ENCODE assay signal across 19 cellular contexts in the genomic region with DNA sequence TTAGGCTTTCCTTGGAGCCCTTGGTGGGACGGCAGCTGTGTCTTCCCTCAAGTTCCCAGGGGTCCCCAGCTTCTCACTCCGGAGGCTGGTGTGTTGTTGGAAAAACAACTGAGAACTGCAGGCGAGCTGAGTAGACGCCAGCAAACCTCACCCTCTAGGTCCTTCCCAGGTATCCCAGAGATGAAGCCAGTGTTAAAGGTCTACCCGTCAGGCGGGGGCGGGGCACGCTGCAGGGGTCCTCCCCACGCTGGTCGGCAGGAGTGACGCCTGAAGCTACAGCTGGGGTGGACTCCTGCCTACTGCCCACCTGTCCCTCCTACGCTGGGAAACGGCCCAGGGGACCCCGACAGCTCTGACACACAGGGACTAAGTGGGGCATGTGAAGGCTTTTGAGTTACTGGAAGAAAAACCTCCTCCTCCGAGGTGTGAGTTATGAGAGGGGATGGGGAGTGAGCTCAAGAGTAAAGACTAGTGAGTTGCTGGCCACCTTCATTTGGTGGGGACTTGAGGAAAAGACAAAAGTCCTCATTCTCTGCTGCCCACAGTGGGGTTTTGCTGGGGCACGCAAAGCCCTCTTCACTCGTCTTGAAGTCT.
"Had no signal": no experiment of that assay in that cellular context is flagged by ENCODE, and none has a peak within 500 bp of the region (broad histone marks: within the 10 kb centered on the region; RNA-seq: fewer than 3 reads in every experiment).

No MANE protein-coding gene starts in this region.

- H3K27ac ChIP-seq: coronary artery, heart left ventricle, left ventricle myocardium inferior, psoas muscle, right lobe of liver, skin epidermis, tibial artery, upper lobe of left lung had no signal

- H3K9me3 ChIP-seq: heart left ventricle, left ventricle myocardium inferior, psoas muscle, right lobe of liver, tibial artery, upper lobe of left lung had no signal

- H3K4me1 ChIP-seq: heart left ventricle, left ventricle myocardium inferior, psoas muscle, tibial artery, upper lobe of left lung had no signal

- H3K4me3 ChIP-seq: coronary artery, dorsolateral prefrontal cortex, heart left ventricle, left ventricle myocardium inferior, lung, psoas muscle, right lobe of liver, skin epidermis, tibial artery, upper lobe of left lung had no signal

- DNase-seq: central memory CD4-positive, alpha-beta T cell; effector CD8-positive, alpha-beta T cell; heart left ventricle; hypothalamus; left cardiac atrium; left ventricle myocardium inferior; mesendoderm; naive B cell; psoas muscle; stimulated activated CD4-positive, alpha-beta T cell treated with anti-CD3 and anti-CD28 coated beads, Interleukin-12 subunit alpha, Interleukin-12 subunit beta, amount 100 ng/mL, for 4 hours; stimulated activated naive CD4-positive, alpha-beta T cell treated with Interleukin-2 at 50 U/mL for 16 hours; tibial artery had no signal

- ATAC-seq: esophagus mucosa, heart left ventricle, left cardiac atrium, right lobe of liver had no signal

- H3K36me3 ChIP-seq: tibial artery, upper lobe of left lung had no signal

- H3K27me3 ChIP-seq: right lobe of liver, upper lobe of left lung had no signal
